Comparison of ENCODE assay signal across 8 cellular contexts in the genomic region with DNA sequence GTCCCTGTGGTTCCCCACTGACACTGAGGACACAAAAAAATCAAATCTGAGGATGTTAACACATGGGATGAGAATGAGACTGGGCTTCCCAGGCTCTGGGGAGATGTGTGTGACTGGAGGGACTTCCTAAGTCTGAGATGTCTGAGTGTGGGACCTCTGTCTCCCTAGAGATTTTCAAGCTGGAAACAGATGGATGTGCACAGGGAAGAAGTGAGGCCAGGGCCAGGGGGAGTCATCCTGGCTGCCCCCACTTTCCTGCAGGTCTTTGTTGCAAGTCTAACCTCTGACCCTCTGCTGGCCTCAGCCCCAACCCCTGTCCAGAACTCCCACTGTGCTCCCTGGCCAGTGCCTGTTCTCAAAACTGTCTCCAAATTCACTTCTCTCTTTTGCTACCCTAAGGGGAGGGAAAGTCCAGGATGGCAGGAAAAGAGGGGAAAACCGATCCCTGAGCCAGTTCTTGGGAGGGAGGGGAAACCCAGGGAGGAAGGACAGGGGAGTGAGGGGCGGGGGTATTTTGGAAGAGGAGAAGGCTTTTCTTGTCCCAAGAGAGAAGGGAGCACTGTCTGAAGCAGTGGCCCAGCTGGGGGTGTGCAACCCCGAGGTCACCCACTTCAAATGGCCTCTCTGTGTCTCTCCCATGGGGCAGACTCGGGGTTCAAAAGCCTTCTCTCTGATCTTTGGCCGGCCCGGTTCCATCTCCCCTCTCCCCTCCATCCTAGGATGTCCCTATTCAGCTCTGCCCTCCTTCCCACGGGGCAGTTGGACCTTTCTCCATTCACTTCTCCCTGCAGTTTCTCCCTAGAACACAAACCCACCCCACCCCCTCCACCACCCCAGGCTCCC. TPM values are rescaled to one million over a fixed set of nuclear protein-coding genes. Genes with fewer than 3 reads are reported as not detected.
A peak's percentile ranks its signal among the peaks of the same experiment; 100 is the strongest.
DNase-seq lines count a peak whose midpoint lies in the region; ATAC-seq and TF ChIP-seq lines count a peak whose summit lies in the region.

No MANE protein-coding gene starts in this region.

- H2AFZ ChIP-seq in neural cell (ENCODE audit: low read depth, low read length), result no peak overlapping the region

- H3K4me1 ChIP-seq in BLaER1 treated with 17β-estradiol and CSF1 and Interleukin-3, amounts not matched to agents 10 nM and 100 nM, result peaks cover 5 to 40% (median 31%) of the 10 kb centered on the region in 10 experiments
- H3K4me1 ChIP-seq in NT2/D1 (ENCODE audit: insufficient read depth, insufficient read length), result peaks cover 14% of the 10 kb centered on the region
- H3K4me1 ChIP-seq in duodenal mucosa (ENCODE audit: control insufficient read depth in 1 of 2, insufficient read depth in 2 of 2, low read length in 2 of 2), result peaks cover 32 to 40% of the 10 kb centered on the region in 2 donors

- DNase-seq in NT2/D1 (ENCODE audit: low read depth, low spot score) (no peak), SW 1271 (lab: John Stamatoyannopoulos, UW) (no peak)
- no peak for DNase-seq in stimulated activated CD4-positive, alpha-beta T cell treated with anti-CD3 and anti-CD28 coated beads, Interleukin-12 subunit alpha, Interleukin-12 subunit beta, amount 100 ng/mL, for 4 hours

- peaks cover 34 to 65% (median 62%) of the 10 kb centered on the region in 11 experiments for H3K36me3 ChIP-seq in BLaER1 treated with 17β-estradiol and CSF1 and Interleukin-3, amounts not matched to agents 10 nM and 100 nM
- H3K36me3 ChIP-seq in NT2/D1 (ENCODE audit: insufficient read depth, insufficient read length, low read length) (peaks cover 33% of the 10 kb centered on the region), duodenal mucosa (ENCODE audit: control insufficient read depth in 1 of 2, insufficient read depth in 2 of 2, low read length in 2 of 2) (peaks cover 0 to 3% of the 10 kb centered on the region in 2 donors), neural cell (ENCODE audit: insufficient read depth, low read length) (no peaks in the 10 kb centered on the region)

- no peak for TF ChIP-seq RAD21 in neural cell (conservative IDR thresholded peaks at IDR 0.05)

- no peak for TF ChIP-seq EP300 in neural cell (conservative IDR thresholded peaks at IDR 0.05; ENCODE audit: poor library complexity, severe bottlenecking)

- peak overlapping the region; percentile 89 to 100 (median 95) for H3K4me2 ChIP-seq in BLaER1 treated with 17β-estradiol and CSF1 and Interleukin-3, amounts not matched to agents 10 nM and 100 nM
- H3K4me2 ChIP-seq in neural cell (ENCODE audit: low read length), result peak overlapping the region; percentile 94

- H3K9me2 ChIP-seq in neural cell (ENCODE audit: insufficient read depth, low read length), result no peaks in the 10 kb centered on the region

- H3K27me3 ChIP-seq in BLaER1 treated with 17β-estradiol and CSF1 and Interleukin-3, amounts not matched to agents 10 nM and 100 nM, result no peaks in the 10 kb centered on the region
- H3K27me3 ChIP-seq in NT2/D1 (ENCODE audit: insufficient read depth, insufficient read length) (no peaks in the 10 kb centered on the region), duodenal mucosa (ENCODE audit: control insufficient read depth in 1 of 2, insufficient read depth in 2 of 2, low read length in 2 of 2) (no peaks in the 10 kb centered on the region), neural cell (ENCODE audit: insufficient read depth, low read depth, low read length) (no peaks in the 10 kb centered on the region)

- no peak for TF ChIP-seq CTCF in neural cell (IDR thresholded peaks at IDR 0.05; ENCODE audit: poor library complexity, severe bottlenecking)

- H3K9me3 ChIP-seq in BLaER1 treated with 17β-estradiol and CSF1 and Interleukin-3, amounts not matched to agents 10 nM and 100 nM (replicated peaks in 1 of 11), result no peaks in the 10 kb centered on the region
- H3K9me3 ChIP-seq in NT2/D1 (ENCODE audit: insufficient read depth, low read length) (no peaks in the 10 kb centered on the region), duodenal mucosa (ENCODE audit: control insufficient read depth in 1 of 2, low read length in 2 of 2) (no peaks in the 10 kb centered on the region), neural cell (ENCODE audit: low read length) (no peaks in the 10 kb centered on the region)

- ATAC-seq in GM18517 (IDR thresholded peaks at IDR 0.05; ENCODE audit: unreplicated experiment) (no peak), GM21619 (IDR thresholded peaks at IDR 0.05; ENCODE audit: unreplicated experiment) (no peak)

- H4K20me1 ChIP-seq in BLaER1 treated with 17β-estradiol and CSF1 and Interleukin-3, amounts not matched to agents 10 nM and 100 nM, result peaks cover 51 to 75% (median 66%) of the 10 kb centered on the region in 11 experiments
- peaks cover 46% of the 10 kb centered on the region for H4K20me1 ChIP-seq in neural cell (ENCODE audit: insufficient read depth)

- H3K79me2 ChIP-seq in neural cell (replicated peaks; ENCODE audit: insufficient read depth, low read length), result peaks cover 78% of the 10 kb centered on the region

- H3K4me3 ChIP-seq in BLaER1 treated with 17β-estradiol and CSF1 and Interleukin-3, amounts not matched to agents 10 nM and 100 nM, result peak overlapping the region; percentile 83 to 100 (median 96)
- H3K4me3 ChIP-seq in NT2/D1 (ENCODE audit: insufficient read length, low read depth) (peak overlapping the region; percentile 24), duodenal mucosa (ENCODE audit: low read depth in 1 of 2, low read length in 2 of 2) (peak overlapping the region; percentile 85 to 92), neural cell (ENCODE audit: low read length) (peak overlapping the region; percentile 99)

- no peaks in the 10 kb centered on the region for H3F3A ChIP-seq in neural cell (ENCODE audit: insufficient read depth, low read length, poor library complexity, severe bottlenecking)

- H3K9ac ChIP-seq in BLaER1 treated with 17β-estradiol and CSF1 and Interleukin-3, amounts not matched to agents 10 nM and 100 nM, result peak overlapping the region; percentile 91 to 100 (median 99)
- H3K9ac ChIP-seq in NT2/D1 (ENCODE audit: insufficient read length, low read depth) (peak overlapping the region; percentile 70), duodenal mucosa (ENCODE audit: low read depth in 1 of 2, low read length in 2 of 2) (peak overlapping the region; percentile 67 to 72), neural cell (ENCODE audit: low read length) (peak overlapping the region; percentile 100)

- peak overlapping the region; percentile 78 to 100 (median 99) for H3K27ac ChIP-seq in BLaER1 treated with 17β-estradiol and CSF1 and Interleukin-3, amounts not matched to agents 10 nM and 100 nM
- H3K27ac ChIP-seq in duodenal mucosa (ENCODE audit: low read depth, low read length) (peak overlapping the region; percentile 85), neural cell (ENCODE audit: low read length) (no peak overlapping the region)

TF ChIP-seq in neural cell, 6 proteins besides CTCF, POLR2A, EP300 and RAD21:
- no peak for TF ChIP-seq POLR2AphosphoS5 (IDR thresholded peaks at IDR 0.05)
- TF ChIP-seq, protein P1, sequence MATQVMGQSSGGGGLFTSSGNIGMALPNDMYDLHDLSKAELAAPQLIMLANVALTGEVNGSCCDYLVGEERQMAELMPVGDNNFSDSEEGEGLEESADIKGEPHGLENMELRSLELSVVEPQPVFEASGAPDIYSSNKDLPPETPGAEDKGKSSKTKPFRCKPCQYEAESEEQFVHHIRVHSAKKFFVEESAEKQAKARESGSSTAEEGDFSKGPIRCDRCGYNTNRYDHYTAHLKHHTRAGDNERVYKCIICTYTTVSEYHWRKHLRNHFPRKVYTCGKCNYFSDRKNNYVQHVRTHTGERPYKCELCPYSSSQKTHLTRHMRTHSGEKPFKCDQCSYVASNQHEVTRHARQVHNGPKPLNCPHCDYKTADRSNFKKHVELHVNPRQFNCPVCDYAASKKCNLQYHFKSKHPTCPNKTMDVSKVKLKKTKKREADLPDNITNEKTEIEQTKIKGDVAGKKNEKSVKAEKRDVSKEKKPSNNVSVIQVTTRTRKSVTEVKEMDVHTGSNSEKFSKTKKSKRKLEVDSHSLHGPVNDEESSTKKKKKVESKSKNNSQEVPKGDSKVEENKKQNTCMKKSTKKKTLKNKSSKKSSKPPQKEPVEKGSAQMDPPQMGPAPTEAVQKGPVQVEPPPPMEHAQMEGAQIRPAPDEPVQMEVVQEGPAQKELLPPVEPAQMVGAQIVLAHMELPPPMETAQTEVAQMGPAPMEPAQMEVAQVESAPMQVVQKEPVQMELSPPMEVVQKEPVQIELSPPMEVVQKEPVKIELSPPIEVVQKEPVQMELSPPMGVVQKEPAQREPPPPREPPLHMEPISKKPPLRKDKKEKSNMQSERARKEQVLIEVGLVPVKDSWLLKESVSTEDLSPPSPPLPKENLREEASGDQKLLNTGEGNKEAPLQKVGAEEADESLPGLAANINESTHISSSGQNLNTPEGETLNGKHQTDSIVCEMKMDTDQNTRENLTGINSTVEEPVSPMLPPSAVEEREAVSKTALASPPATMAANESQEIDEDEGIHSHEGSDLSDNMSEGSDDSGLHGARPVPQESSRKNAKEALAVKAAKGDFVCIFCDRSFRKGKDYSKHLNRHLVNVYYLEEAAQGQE (IDR thresholded peaks at IDR 0.05; ENCODE audit: borderline replicate concordance), result no peak
- TF ChIP-seq TAF1 (IDR thresholded peaks at IDR 0.05; ENCODE audit: low read depth), result no peak
- no peak for TF ChIP-seq MXI1 (conservative IDR thresholded peaks at IDR 0.05; ENCODE audit: poor library complexity, severe bottlenecking)
- no peak for TF ChIP-seq SMC3 (conservative IDR thresholded peaks at IDR 0.05; ENCODE audit: poor library complexity)
- TF ChIP-seq EZH2 (IDR thresholded peaks at IDR 0.05; ENCODE audit: borderline replicate concordance, insufficient read depth, low read length, poor library complexity, severe bottlenecking), result no peak

RNA-seq across cellular contexts. Expression of gene PPP1R18, which starts 3.1 kb away (rescaled TPM):
- 50.6 and 55.1 TPM in 2 replicates for polyA plus RNA-seq in neural cell
- polyA minus RNA-seq in neural cell, result 71.9 and 76.2 TPM in 2 replicates

RNA-seq across cellular contexts. Expression of gene NRM, which starts 7.4 kb away (rescaled TPM):
- polyA plus RNA-seq in neural cell, result 7.1 and 7.5 TPM in 2 replicates
- 5.8 and 6.9 TPM in 2 replicates for polyA minus RNA-seq in neural cell

RNA-seq across cellular contexts. Expression of gene DHX16, which starts 10.6 kb away (rescaled TPM):
- 29.1 and 31.9 TPM in 2 replicates for polyA plus RNA-seq in neural cell
- 25.1 and 25.6 TPM in 2 replicates for polyA minus RNA-seq in neural cell

RNA-seq across cellular contexts. Expression of gene MDC1, which starts 33.7 kb away (rescaled TPM):
- 4.3 and 8.1 TPM in 2 replicates for polyA plus RNA-seq in neural cell
- 9.3 and 10.5 TPM in 2 replicates for polyA minus RNA-seq in neural cell

RNA-seq across cellular contexts. Expression of gene C6orf136, which starts 36.4 kb away (rescaled TPM):
- polyA plus RNA-seq in neural cell, result 8.5 and 12.4 TPM in 2 replicates
- polyA minus RNA-seq in neural cell, result 4.5 and 11.9 TPM in 2 replicates

Comparison
In these comparisons a context has a peak if more than half of its experiments do, and no peak if none do; other contexts are left out.
1. H3K4me3 ChIP-seq: peak in every context shown above with its lines; median percentile 99 in neural cell; 96 in BLaER1 treated with 17β-estradiol and CSF1 and Interleukin-3, amounts not matched to agents 10 nM and 100 nM; 88 in duodenal mucosa; 24 in NT2/D1.